20 cellular contexts compared by ENCODE assay signal in genomic region chr21:42988234-42988965, GRCh38. TPM values are rescaled to one million over a fixed set of nuclear protein-coding genes. Genes with fewer than 3 reads are reported as not detected.
A peak's percentile ranks its signal among the peaks of the same experiment; 100 is the strongest.
DNase-seq lines count a peak whose midpoint lies in the region; FAIRE-seq and TF ChIP-seq lines count a peak whose summit lies in the region.
"Had no signal": no experiment of that assay in that cellular context is flagged by ENCODE, and none has a peak within 500 bp of the region (broad histone marks: within the 10 kb centered on the region; RNA-seq: fewer than 3 reads in every experiment).

No MANE protein-coding gene starts in this region.

- no peaks in the 10 kb centered on the region for H3K27me3 ChIP-seq in astrocyte (ENCODE audit: insufficient read depth, low read length)
- H3K27me3 ChIP-seq: BLaER1, right lobe of liver, transverse colon had no signal

- intact Hi-C loops in kidney (cut with DNase I), result no loop called here

- H3K4me1 Mint-ChIP-seq in astrocyte (ENCODE audit: low read depth, unreplicated experiment), result peaks cover 22% of the 10 kb centered on the region
- H3K4me1 Mint-ChIP-seq in activated CD4-positive, alpha-beta memory T cell treated with anti-CD3 and anti-CD28 coated beads, Interleukin-2, amount 10 ng/mL, durations not matched to agents 7 days and 5 days, result peaks cover 27% of the 10 kb centered on the region

- no peak overlapping the region for H2AFZ ChIP-seq in astrocyte (ENCODE audit: low read depth, low read length)

- peaks cover 40% of the 10 kb centered on the region for H3K79me2 ChIP-seq in astrocyte (ENCODE audit: insufficient read depth, low read length)

- CTCF ChIA-PET in activated CD4-positive, alpha-beta memory T cell treated with anti-CD3 and anti-CD28 coated beads, Interleukin-2, amount 10 ng/mL, durations not matched to agents 7 days and 5 days (lab: Charles Lee), result no interaction called here

- no peak for TF ChIP-seq CTCF in astrocyte (IDR thresholded peaks at IDR 0.05; ENCODE audit: insufficient read depth, low read depth, low read length)
- TF ChIP-seq CTCF in kidney (IDR thresholded peaks at IDR 0.05; ENCODE audit: borderline replicate concordance, extremely low read depth, insufficient read depth), result no peak

- H3K9me3 Mint-ChIP-seq in astrocyte (ENCODE audit: unreplicated experiment), result no peaks in the 10 kb centered on the region
- H3K9me3 Mint-ChIP-seq in activated CD4-positive, alpha-beta memory T cell treated with anti-CD3 and anti-CD28 coated beads, Interleukin-2, amount 10 ng/mL, durations not matched to agents 7 days and 5 days, result no peaks in the 10 kb centered on the region
- H3K9me3 Mint-ChIP-seq: activated CD4-positive, alpha-beta memory T cell treated with anti-CD3 and anti-CD28 coated beads for 36 hours; activated T-helper 1 cell treated with anti-CD3 and anti-CD28 coated beads, Interleukin-12 subunit alpha, Interleukin-12 subunit beta, Interleukin-2, Interleukin-4 antibody, amounts not matched to agents 30 ng/mL and 10 ng/mL and 1 ng/mL, durations not matched to agents 14 hours and 24 hours and 36 hours had no signal

- no peaks in the 10 kb centered on the region for H3K36me3 Mint-ChIP-seq in astrocyte (ENCODE audit: low read depth, unreplicated experiment)
- no peaks in the 10 kb centered on the region for H3K36me3 Mint-ChIP-seq in activated CD4-positive, alpha-beta memory T cell treated with anti-CD3 and anti-CD28 coated beads, Interleukin-2, amount 10 ng/mL, durations not matched to agents 7 days and 5 days (ENCODE audit: low read depth)
- H3K36me3 Mint-ChIP-seq: activated CD4-positive, alpha-beta memory T cell treated with anti-CD3 and anti-CD28 coated beads for 36 hours had no signal

- H3K4me2 ChIP-seq in astrocyte (ENCODE audit: low read length), result no peak overlapping the region
- H3K4me2 ChIP-seq: BLaER1 had no signal

- H3K36me3 ChIP-seq in astrocyte (ENCODE audit: insufficient read depth, low read length) (no peaks in the 10 kb centered on the region), kidney (ENCODE audit: control insufficient read depth in 1 of 2, insufficient read depth in 2 of 2, low read length in 2 of 2) (peaks cover 3 to 5% of the 10 kb centered on the region in 2 donors)
- H3K36me3 ChIP-seq: right lobe of liver, transverse colon had no signal

- H3K4me3 ChIP-seq in astrocyte (ENCODE audit: insufficient read depth, low read depth, low read length) (no peak overlapping the region), kidney (ENCODE audit: low read length in 2 of 2) (no peak overlapping the region)
- H3K4me3 ChIP-seq: BLaER1, lung, right lobe of liver, transverse colon had no signal

- H4K20me1 ChIP-seq in astrocyte (ENCODE audit: insufficient read depth, low read length), result peaks cover 3% of the 10 kb centered on the region

- H3K4me1 ChIP-seq in astrocyte (ENCODE audit: insufficient read depth, low read length) (peaks cover 14% of the 10 kb centered on the region), kidney (ENCODE audit: control insufficient read depth in 1 of 2, insufficient read depth in 1 of 2, low read depth in 1 of 2, low read length in 2 of 2) (peaks cover 0 to 4% of the 10 kb centered on the region in 2 donors)
- H3K4me1 ChIP-seq: right lobe of liver had no signal

- peak; percentile 73 for DNase-seq in AG08395 (ENCODE audit: low spot score)
- peak; percentile 25 for DNase-seq in HCEC 1CT
- peak; percentile 42 for DNase-seq in astrocyte (ENCODE audit: low read depth)
- peak; percentile 33 for DNase-seq in kidney
- no peak for DNase-seq in G401 (ENCODE audit: low spot score)
- DNase-seq in retina, result no peak
- DNase-seq in activated CD4-positive, alpha-beta memory T cell treated with anti-CD3 and anti-CD28 coated beads, Interleukin-2, amount 10 ng/mL, durations not matched to agents 7 days and 5 days, result no peak
- DNase-seq in Ammon's horn (ENCODE audit: low spot score), result no peak
- DNase-seq: activated CD4-positive, alpha-beta memory T cell treated with anti-CD3 and anti-CD28 coated beads for 36 hours; amniotic stem cell; DMS53; foreskin melanocyte; GOT3; NCI-H1048; right lobe of liver; stimulated activated CD4-positive, alpha-beta T cell treated with anti-CD3 and anti-CD28 coated beads, Interleukin-4, amount 100 ng/mL, for 1 hour; transverse colon had no signal

- H3K4me3 Mint-ChIP-seq in astrocyte (ENCODE audit: unreplicated experiment), result no peak overlapping the region
- H3K4me3 Mint-ChIP-seq in activated CD4-positive, alpha-beta memory T cell treated with anti-CD3 and anti-CD28 coated beads, Interleukin-2, amount 10 ng/mL, durations not matched to agents 7 days and 5 days, result no peak overlapping the region
- H3K4me3 Mint-ChIP-seq: activated CD4-positive, alpha-beta memory T cell treated with anti-CD3 and anti-CD28 coated beads for 36 hours; activated T-helper 1 cell treated with anti-CD3 and anti-CD28 coated beads, Interleukin-12 subunit alpha, Interleukin-12 subunit beta, Interleukin-2, Interleukin-4 antibody, amounts not matched to agents 30 ng/mL and 10 ng/mL and 1 ng/mL, durations not matched to agents 14 hours and 24 hours and 36 hours had no signal

- H3K27ac ChIP-seq in astrocyte (ENCODE audit: low read depth, low read length) (no peak overlapping the region), kidney (ENCODE audit: low read depth in 2 of 2, low read length in 2 of 2) (no peak overlapping the region)
- H3K27ac ChIP-seq: BLaER1, right lobe of liver, transverse colon had no signal

- POLR2A ChIA-PET in activated CD4-positive, alpha-beta memory T cell treated with anti-CD3 and anti-CD28 coated beads, Interleukin-2, amount 10 ng/mL, durations not matched to agents 7 days and 5 days (lab: Charles Lee), result interaction anchor here (1.2 kb wide), 1 partner anchor 13 kb away, joined by 4 read pairs; no protein-coding TSS in a partner anchor

- H3K27ac Mint-ChIP-seq in astrocyte (ENCODE audit: unreplicated experiment), result no peak overlapping the region
- H3K27ac Mint-ChIP-seq in activated CD4-positive, alpha-beta memory T cell treated with anti-CD3 and anti-CD28 coated beads, Interleukin-2, amount 10 ng/mL, durations not matched to agents 7 days and 5 days, result no peak overlapping the region
- H3K27ac Mint-ChIP-seq: activated CD4-positive, alpha-beta memory T cell treated with anti-CD3 and anti-CD28 coated beads for 36 hours; activated T-helper 1 cell treated with anti-CD3 and anti-CD28 coated beads, Interleukin-12 subunit alpha, Interleukin-12 subunit beta, Interleukin-2, Interleukin-4 antibody, amounts not matched to agents 30 ng/mL and 10 ng/mL and 1 ng/mL, durations not matched to agents 14 hours and 24 hours and 36 hours had no signal

- H3K9me3 ChIP-seq in astrocyte (ENCODE audit: insufficient read depth, low read depth, low read length) (no peaks in the 10 kb centered on the region), kidney (ENCODE audit: control insufficient read depth in 1 of 2, low read length in 2 of 2) (no peaks in the 10 kb centered on the region)
- H3K9me3 ChIP-seq: BLaER1, right lobe of liver, transverse colon had no signal

- no peaks in the 10 kb centered on the region for H3K27me3 Mint-ChIP-seq in astrocyte (ENCODE audit: low read depth, unreplicated experiment)
- H3K27me3 Mint-ChIP-seq in activated CD4-positive, alpha-beta memory T cell treated with anti-CD3 and anti-CD28 coated beads, Interleukin-2, amount 10 ng/mL, durations not matched to agents 7 days and 5 days, result no peaks in the 10 kb centered on the region
- H3K27me3 Mint-ChIP-seq: activated CD4-positive, alpha-beta memory T cell treated with anti-CD3 and anti-CD28 coated beads for 36 hours had no signal

- no peak for FAIRE-seq in astrocyte (lab: Jason Lieb, UNC)
- FAIRE-seq in kidney (lab: Jason Lieb, UNC), result no peak

- H3K9ac ChIP-seq in astrocyte (ENCODE audit: low read length), result no peak overlapping the region
- H3K9ac ChIP-seq in kidney (ENCODE audit: low read length in 2 of 2), result no peak overlapping the region
- H3K9ac ChIP-seq: BLaER1 had no signal

- in situ Hi-C loops in G401 (cut with HindIII; ENCODE audit: low sequenced_read_pairs), result no loop called here

RNA-seq across cellular contexts. Expression of gene PKNOX1, which starts 14.0 kb away (rescaled TPM):
- 9.8 and 11.2 TPM in 2 replicates for total RNA-seq in astrocyte
- 25.2 TPM for total RNA-seq in kidney
- 7.9 TPM for polyA plus RNA-seq in kidney (ENCODE audit: insufficient read depth, low read depth, low replicate concordance)
- 14.1 and 21.5 TPM in 2 replicates for total RNA-seq in G401 (2014; rRNA removed; shearing (Covaris generic))
- total RNA-seq in activated CD4-positive, alpha-beta memory T cell treated with anti-CD3 and anti-CD28 coated beads, Interleukin-2, amount 10 ng/mL, durations not matched to agents 7 days and 5 days, result 10 to 100 TPM; 27.2 to 33.7 TPM

Comparison
In these comparisons a context has a peak if more than half of its experiments do, and no peak if none do; other contexts are left out.
1. DNase-seq: peak in AG08395 (single experiment), HCEC 1CT (single experiment), astrocyte (single experiment) and kidney (single experiment); none in G401 (single experiment), retina (single experiment), activated CD4-positive, alpha-beta memory T cell treated with anti-CD3 and anti-CD28 coated beads, Interleukin-2, amount 10 ng/mL, durations not matched to agents 7 days and 5 days (single experiment) and Ammon's horn (single experiment).